In genomic region chr9:83066771-83067170, GRCh38 we compare ENCODE assay signal across 16 cellular contexts. TPM values are rescaled to one million over a fixed set of nuclear protein-coding genes. Genes with fewer than 3 reads are reported as not detected.
A peak's percentile ranks its signal among the peaks of the same experiment; 100 is the strongest.
DNase-seq lines count a peak whose midpoint lies in the region; ATAC-seq and TF ChIP-seq lines count a peak whose summit lies in the region.
"Had no signal": no experiment of that assay in that cellular context is flagged by ENCODE, and none has a peak within 500 bp of the region (broad histone marks: within the 10 kb centered on the region; RNA-seq: fewer than 3 reads in every experiment).

No MANE protein-coding gene starts in this region.

- no peak overlapping the region for H3K4me3 Mint-ChIP-seq in H9
- H3K4me3 Mint-ChIP-seq: activated naive CD4-positive, alpha-beta T cell treated with anti-CD3 and anti-CD28 coated beads, Interleukin-2, amount 50 U/mL, for 24 hours; CD4-positive, CD25-positive, alpha-beta regulatory T cell; stimulated activated naive CD8-positive, alpha-beta T cell treated with anti-CD3 and anti-CD28 coated beads, Interleukin-15, Interleukin-2, amounts not matched to agents 100 ng/mL and 50 ng/mL, for 24 hours had no signal

- H3K79me1 ChIP-seq in H9 (ENCODE audit: insufficient read depth, low read depth, low read length, poor library complexity, severe bottlenecking), result no peaks in the 10 kb centered on the region

- H3K4me1 Mint-ChIP-seq in H9, result peaks cover 12 to 14% of the 10 kb centered on the region in 2 experiments
- H3K4me1 Mint-ChIP-seq: activated naive CD4-positive, alpha-beta T cell treated with anti-CD3 and anti-CD28 coated beads, Interleukin-2, amount 50 U/mL, for 24 hours; CD4-positive, CD25-positive, alpha-beta regulatory T cell had no signal

- no peak overlapping the region for H3K27ac Mint-ChIP-seq in H9
- H3K27ac Mint-ChIP-seq: activated naive CD4-positive, alpha-beta T cell treated with anti-CD3 and anti-CD28 coated beads, Interleukin-2, amount 50 U/mL, for 24 hours; CD4-positive, CD25-positive, alpha-beta regulatory T cell; stimulated activated naive CD8-positive, alpha-beta T cell treated with anti-CD3 and anti-CD28 coated beads, Interleukin-15, Interleukin-2, amounts not matched to agents 100 ng/mL and 50 ng/mL, for 24 hours had no signal

- H2BK5ac ChIP-seq in H9 (ENCODE audit: insufficient read length, low read length), result no peak overlapping the region

- H3K18ac ChIP-seq in H9 (ENCODE audit: insufficient read length, low read depth, low read length), result no peak overlapping the region

- no peaks in the 10 kb centered on the region for H3K36me3 Mint-ChIP-seq in H9 (ENCODE audit: insufficient read depth in 1 of 3, low read depth in 3 of 3)
- H3K36me3 Mint-ChIP-seq: activated naive CD4-positive, alpha-beta T cell treated with anti-CD3 and anti-CD28 coated beads, Interleukin-2, amount 50 U/mL, for 24 hours; CD4-positive, CD25-positive, alpha-beta regulatory T cell had no signal

- no peak overlapping the region for H4K91ac ChIP-seq in H9 (ENCODE audit: insufficient read length, low read depth, low read length)

- H3K27me3 ChIP-seq in H9 (ENCODE audit: insufficient read depth, low read length), result peaks cover 5% of the 10 kb centered on the region; the same call in 1 of the 2 replicates

- no peak overlapping the region for H3K9ac ChIP-seq in H9 (ENCODE audit: extremely low read depth, insufficient read length, low read length)

- peaks cover 36% of the 10 kb centered on the region for H3K27me3 Mint-ChIP-seq in H9 (ENCODE audit: low read depth)

- no peak overlapping the region for H4K5ac ChIP-seq in H9 (ENCODE audit: insufficient read length, low read depth, low read length)

- TF ChIP-seq CTCF in AG10803 (conservative IDR thresholded peaks at IDR 0.05; ENCODE audit: low read length) (no peak), astrocyte of the cerebellum (IDR thresholded peaks at IDR 0.05; ENCODE audit: low read depth, low read length, missing control alignments) (no peak), H9 (conservative IDR thresholded peaks at IDR 0.05) (no peak)

- H3K4ac ChIP-seq in H9 (ENCODE audit: low read depth, low read length), result no peak overlapping the region

- H3K4me3 ChIP-seq in AG10803 (ENCODE audit: low read length), result no peak overlapping the region
- no peak overlapping the region for H3K4me3 ChIP-seq in astrocyte of the cerebellum (ENCODE audit: low read depth, low read length)
- H3K4me3 ChIP-seq: esophagus squamous epithelium, SK-N-MC had no signal

- H3K9me3 Mint-ChIP-seq in H9, result no peaks in the 10 kb centered on the region; a peak in 1 of 5 replicates

- no peak overlapping the region for H2BK120ac ChIP-seq in H9 (ENCODE audit: low read depth, low read length, poor library complexity, severe bottlenecking)

- no peak overlapping the region for H3K23ac ChIP-seq in H9 (ENCODE audit: insufficient read length, low read depth, low read length)

- DNase-seq in AG10803 (ENCODE audit: low read depth) (peak; percentile 85), HT1080 (ENCODE audit: low read depth) (peak; percentile 88), astrocyte of the cerebellum (ENCODE audit: low read depth) (peak; percentile 92), kidney tubule cell (ENCODE audit: low spot score) (peak; percentile 69), H9 (no peak), NCI-H82 treated with DMSO at 0.1 percent for 48 hours (lab: John Stamatoyannopoulos, UW; ENCODE audit: unreplicated experiment) (no peak), NCI-H524 (lab: John Stamatoyannopoulos, UW) (no peak)
- DNase-seq: CD4-positive, CD25-positive, alpha-beta regulatory T cell; esophagus squamous epithelium; islet precursor cell; WERI-Rb-1 had no signal

- H4K20me1 ChIP-seq in H9 (ENCODE audit: control insufficient read depth, insufficient read depth, insufficient read length), result no peaks in the 10 kb centered on the region

- no peak overlapping the region for H2BK12ac ChIP-seq in H9 (ENCODE audit: insufficient read length, low read depth, low read length)

- no peak overlapping the region for H3K4me2 ChIP-seq in H9 (ENCODE audit: insufficient read depth, insufficient read length, low read length)

- no peak overlapping the region for H3T11ph ChIP-seq in H9 (ENCODE audit: low read length)

- no CpG with 5 or more reads among the region's 5 CpGs for WGBS in H9 (ENCODE audit: extremely low coverage, insufficient read length, low lambda C conversion rate)

- no peak overlapping the region for H3K56ac ChIP-seq in H9 (ENCODE audit: insufficient read length, low read depth, low read length)

- H3K23me2 ChIP-seq in H9 (ENCODE audit: insufficient read length, low read depth, low read length, poor library complexity, severe bottlenecking), result peaks cover 15% of the 10 kb centered on the region

- H2BK20ac ChIP-seq in H9 (ENCODE audit: low read depth, low read length, poor library complexity, severe bottlenecking), result no peak overlapping the region

- no peak for ATAC-seq in GM21619 (IDR thresholded peaks at IDR 0.05; ENCODE audit: unreplicated experiment)
- ATAC-seq: HepG2 had no signal

- no peak overlapping the region for H3K14ac ChIP-seq in H9 (ENCODE audit: insufficient read depth, low read length)

- no peak overlapping the region for H3K27ac ChIP-seq in H9 (ENCODE audit: insufficient read length, low read depth, low read length)
- H3K27ac ChIP-seq: esophagus squamous epithelium, SK-N-MC, WERI-Rb-1 had no signal

- H3K79me2 ChIP-seq in H9 (ENCODE audit: insufficient read depth, low read length), result no peaks in the 10 kb centered on the region

- no peaks in the 10 kb centered on the region for H3K4me1 ChIP-seq in H9 (ENCODE audit: insufficient read depth, low read length)

- H3K9me3 ChIP-seq in H9 (ENCODE audit: control insufficient read depth, low read depth, low read length), result no peaks in the 10 kb centered on the region
- H3K9me3 ChIP-seq: esophagus squamous epithelium had no signal

- in situ Hi-C loops in astrocyte of the cerebellum (cut with HindIII; ENCODE audit: low sequenced_read_pairs), result no loop called here

- no peak overlapping the region for H4K8ac ChIP-seq in H9 (replicated peaks; ENCODE audit: insufficient read length, low read depth, low read length)

- no peak overlapping the region for H2BK15ac ChIP-seq in H9 (ENCODE audit: low read depth, low read length)

- no peak overlapping the region for H2AK5ac ChIP-seq in H9 (ENCODE audit: insufficient read length, low read length)

- H2AFZ ChIP-seq in H9 (ENCODE audit: low read length), result no peak overlapping the region

RNA-seq across cellular contexts. Expression of gene RASEF, which starts 3.8 kb away (rescaled TPM):
- total RNA-seq in HT1080 (2014; rRNA removed; shearing (Covaris generic)), result 0.14 and 0.73 TPM in 2 replicates
- polyA plus RNA-seq in HT1080 (2015; cell fraction: cytosol; rRNA removed), result 0.10 and 0.14 TPM in 2 replicates
- 0.29 and 0.30 TPM in 2 replicates for polyA plus RNA-seq in HT1080 (2015; cell fraction: nucleus; rRNA removed)
- total RNA-seq in H9 (2021), result 1.9 and 2.2 TPM in 2 replicates
- total RNA-seq: CD4-positive, CD25-positive, alpha-beta regulatory T cell had no signal
- polyA plus RNA-seq: CD4-positive, CD25-positive, alpha-beta regulatory T cell; HepG2 had no signal

Comparison
In these comparisons a context has a peak if more than half of its experiments do, and no peak if none do; other contexts are left out.
1. DNase-seq: peak in AG10803 (single experiment), HT1080 (single experiment), astrocyte of the cerebellum (single experiment) and kidney tubule cell (single experiment); none in H9 (single experiment), NCI-H82 treated with DMSO at 0.1 percent for 48 hours (single experiment) and NCI-H524 (0 of 2).